Comparison of ENCODE assay signal across 13 cellular contexts in genomic region chr6:37442416-37443218, GRCh38. TPM values are rescaled to one million over a fixed set of nuclear protein-coding genes. Genes with fewer than 3 reads are reported as not detected.
DNase-seq lines count a peak whose midpoint lies in the region; ATAC-seq, FAIRE-seq and TF ChIP-seq lines count a peak whose summit lies in the region.
"Had no signal": no experiment of that assay in that cellular context is flagged by ENCODE, and none has a peak within 500 bp of the region (broad histone marks: within the 10 kb centered on the region; RNA-seq: fewer than 3 reads in every experiment).

No MANE protein-coding gene starts in this region.

- H3K36me3 Mint-ChIP-seq in T-helper 1 cell treated with Interleukin-12 subunit alpha and Interleukin-12 subunit beta and Interleukin-4 antibody, amounts not matched to agents 30 μg/mL and 1 μg/mL, for 36 hours (ENCODE audit: low read depth), result peaks cover 49% of the 10 kb centered on the region
- peaks cover 85% of the 10 kb centered on the region for H3K36me3 Mint-ChIP-seq in activated T-helper 17 cell treated with anti-CD3 and anti-CD28 coated beads, Interleukin-2, amount 50 U/mL, for 72 hours (ENCODE audit: low read depth)
- peaks cover 52% of the 10 kb centered on the region for H3K36me3 Mint-ChIP-seq in stimulated activated memory B cell treated with anti-CD40 and anti-IgM and Interleukin-4, amounts not matched to agents 10 μg/mL and 1 μg/mL and 100 μg/mL, for 72 hours

- peak overlapping the region; percentile 28 for H3K27ac ChIP-seq in keratinocyte (ENCODE audit: control insufficient read depth, insufficient read depth, low read length)
- H3K27ac ChIP-seq: 22Rv1 had no signal

- DNase-seq in T-helper 1 cell, result no peak
- no peak for DNase-seq in keratinocyte (ENCODE audit: low read depth, low spot score)
- DNase-seq in NCI-H510A treated with DMSO at 0.1 percent for 48 hours (lab: John Stamatoyannopoulos, UW), result no peak
- no peak for DNase-seq in NCI-H2196 (lab: John Stamatoyannopoulos, UW; ENCODE audit: unreplicated experiment)
- DNase-seq: midbrain, NCI-H1694 treated with DMSO at 0.1 percent for 48 hours, SIG-M5 had no signal

- no peak overlapping the region for H2AFZ ChIP-seq in keratinocyte (ENCODE audit: control insufficient read depth, low read length)

- peaks cover 4% of the 10 kb centered on the region for H3K4me1 ChIP-seq in keratinocyte (ENCODE audit: control insufficient read depth, extremely low read depth, insufficient read depth, low read length)

- H3K9me1 ChIP-seq in keratinocyte (ENCODE audit: control insufficient read depth, extremely low read depth, insufficient read depth, low read length), result no peaks in the 10 kb centered on the region

- no peak overlapping the region for H3K9ac ChIP-seq in keratinocyte (ENCODE audit: control insufficient read depth, extremely low read depth, insufficient read depth, low read length)

- H3K4me1 Mint-ChIP-seq in T-helper 1 cell treated with Interleukin-12 subunit alpha and Interleukin-12 subunit beta and Interleukin-4 antibody, amounts not matched to agents 30 μg/mL and 1 μg/mL, for 36 hours (ENCODE audit: low read depth), result peaks cover 26% of the 10 kb centered on the region
- H3K4me1 Mint-ChIP-seq in activated T-helper 17 cell treated with anti-CD3 and anti-CD28 coated beads, Interleukin-2, amount 50 U/mL, for 72 hours, result peaks cover 26% of the 10 kb centered on the region
- H3K4me1 Mint-ChIP-seq in stimulated activated memory B cell treated with anti-CD40 and anti-IgM and Interleukin-4, amounts not matched to agents 10 μg/mL and 1 μg/mL and 100 μg/mL, for 72 hours, result peaks cover 22% of the 10 kb centered on the region

- dilution Hi-C loops in keratinocyte (cut with MboI; ENCODE audit: extremely low pct_ligation_motif_present, low sequenced_read_pairs), result no loop called here

- TF ChIP-seq CTCF in keratinocyte (optimal IDR thresholded peaks at IDR 0.05 in 1 of 3, IDR thresholded peaks at IDR 0.05 in 1 of 3, conservative IDR thresholded peaks at IDR 0.05 in 1 of 3; ENCODE audit: extremely low read depth in 1 of 3, insufficient read depth in 2 of 3, low read length in 3 of 3), result no peak

- FAIRE-seq in keratinocyte (lab: Jason Lieb, UNC), result no peak

- H3K36me3 ChIP-seq in keratinocyte (ENCODE audit: control insufficient read depth in 2 of 2, extremely low read depth in 1 of 2, insufficient read depth in 2 of 2, low read length in 2 of 2), result peaks cover 7 to 9% of the 10 kb centered on the region in 2 experiments

- peak overlapping the region; percentile 35 for H3K4me2 ChIP-seq in keratinocyte (ENCODE audit: control insufficient read depth, extremely low read depth, insufficient read depth, low read depth, low read length)

- H3K9me3 ChIP-seq in keratinocyte (ENCODE audit: control insufficient read depth, low read depth, low read length), result no peaks in the 10 kb centered on the region

- H3K79me2 ChIP-seq in keratinocyte (ENCODE audit: control insufficient read depth, insufficient read depth, low read length), result peaks cover 2% of the 10 kb centered on the region

- peak overlapping the region; percentile 85 for H3K4me3 Mint-ChIP-seq in T-helper 1 cell treated with Interleukin-12 subunit alpha and Interleukin-12 subunit beta and Interleukin-4 antibody, amounts not matched to agents 30 μg/mL and 1 μg/mL, for 36 hours
- peak overlapping the region; percentile 81 for H3K4me3 Mint-ChIP-seq in activated T-helper 17 cell treated with anti-CD3 and anti-CD28 coated beads, Interleukin-2, amount 50 U/mL, for 72 hours
- H3K4me3 Mint-ChIP-seq in stimulated activated memory B cell treated with anti-CD40 and anti-IgM and Interleukin-4, amounts not matched to agents 10 μg/mL and 1 μg/mL and 100 μg/mL, for 72 hours, result peak overlapping the region; percentile 36

- peak; percentile 55 for ATAC-seq in activated T-helper 17 cell treated with anti-CD3 and anti-CD28 coated beads, Interleukin-2, amount 50 U/mL, for 72 hours (replicated peaks)
- ATAC-seq in stimulated activated memory B cell treated with anti-CD40 and anti-IgM and Interleukin-4, amounts not matched to agents 10 μg/mL and 1 μg/mL and 100 μg/mL, for 72 hours, result no peak
- ATAC-seq in GM18868 (IDR thresholded peaks at IDR 0.05; ENCODE audit: unreplicated experiment), result no peak
- ATAC-seq: esophagus mucosa had no signal

- peak overlapping the region; percentile 96 for H3K27ac Mint-ChIP-seq in T-helper 1 cell treated with Interleukin-12 subunit alpha and Interleukin-12 subunit beta and Interleukin-4 antibody, amounts not matched to agents 30 μg/mL and 1 μg/mL, for 36 hours
- peak overlapping the region; percentile 88 for H3K27ac Mint-ChIP-seq in activated T-helper 17 cell treated with anti-CD3 and anti-CD28 coated beads, Interleukin-2, amount 50 U/mL, for 72 hours
- peak overlapping the region; percentile 50 for H3K27ac Mint-ChIP-seq in stimulated activated memory B cell treated with anti-CD40 and anti-IgM and Interleukin-4, amounts not matched to agents 10 μg/mL and 1 μg/mL and 100 μg/mL, for 72 hours

- no peaks in the 10 kb centered on the region for H3K27me3 Mint-ChIP-seq in T-helper 1 cell treated with Interleukin-12 subunit alpha and Interleukin-12 subunit beta and Interleukin-4 antibody, amounts not matched to agents 30 μg/mL and 1 μg/mL, for 36 hours (ENCODE audit: low read depth)
- H3K27me3 Mint-ChIP-seq in activated T-helper 17 cell treated with anti-CD3 and anti-CD28 coated beads, Interleukin-2, amount 50 U/mL, for 72 hours, result no peaks in the 10 kb centered on the region
- no peaks in the 10 kb centered on the region for H3K27me3 Mint-ChIP-seq in stimulated activated memory B cell treated with anti-CD40 and anti-IgM and Interleukin-4, amounts not matched to agents 10 μg/mL and 1 μg/mL and 100 μg/mL, for 72 hours

- no peaks in the 10 kb centered on the region for H3K27me3 ChIP-seq in keratinocyte (ENCODE audit: control insufficient read depth, extremely low read depth, insufficient read depth, low read length)

- H3K4me3 ChIP-seq in keratinocyte (ENCODE audit: control insufficient read depth in 2 of 3, extremely low read depth in 1 of 3, insufficient read depth in 2 of 3, low read depth in 1 of 3, low read length in 3 of 3), result no peak overlapping the region

- no peaks in the 10 kb centered on the region for H3K9me3 Mint-ChIP-seq in T-helper 1 cell treated with Interleukin-12 subunit alpha and Interleukin-12 subunit beta and Interleukin-4 antibody, amounts not matched to agents 30 μg/mL and 1 μg/mL, for 36 hours
- no peaks in the 10 kb centered on the region for H3K9me3 Mint-ChIP-seq in activated T-helper 17 cell treated with anti-CD3 and anti-CD28 coated beads, Interleukin-2, amount 50 U/mL, for 72 hours
- H3K9me3 Mint-ChIP-seq in stimulated activated memory B cell treated with anti-CD40 and anti-IgM and Interleukin-4, amounts not matched to agents 10 μg/mL and 1 μg/mL and 100 μg/mL, for 72 hours, result no peaks in the 10 kb centered on the region

- H4K20me1 ChIP-seq in keratinocyte (ENCODE audit: control insufficient read depth, extremely low read depth, insufficient read depth, low read length), result no peaks in the 10 kb centered on the region

RNA-seq across cellular contexts. Expression of gene CMTR1, which starts 9.6 kb away (rescaled TPM):
- 10 to 100 TPM; 37.8 to 51.8 TPM for total RNA-seq in activated T-helper 17 cell treated with anti-CD3 and anti-CD28 coated beads, Interleukin-2, amount 50 U/mL, for 72 hours
- 23.8 to 27.8 TPM (median 24.6 TPM) in 3 replicates for polyA plus RNA-seq in keratinocyte
- polyA plus RNA-seq in keratinocyte (2011; ENCODE audit: low read depth), result 10.2 TPM
- 13.2 and 13.5 TPM in 2 replicates for polyA plus RNA-seq in keratinocyte (2011; cell fraction: cytosol; rRNA removed)
- polyA plus RNA-seq in keratinocyte (2011; cell fraction: nucleus; rRNA removed), result 65.7 and 66.0 TPM in 2 replicates
- 12.7 and 27.8 TPM in 2 replicates for polyA plus RNA-seq in keratinocyte (2012; ENCODE audit: low replicate concordance)
- 25.1 to 29.4 TPM (median 25.7 TPM) in 3 replicates for polyA minus RNA-seq in keratinocyte
- 12.5 TPM for polyA minus RNA-seq in keratinocyte (2011; cell fraction: cytosol; rRNA and poly(A)+ RNA removed)
- polyA minus RNA-seq in keratinocyte (2011; cell fraction: nucleus; rRNA and poly(A)+ RNA removed), result 28.8 and 46.5 TPM in 2 replicates

RNA-seq across cellular contexts. Expression of gene CCDC167, which starts 57.1 kb away (rescaled TPM):
- total RNA-seq in activated T-helper 17 cell treated with anti-CD3 and anti-CD28 coated beads, Interleukin-2, amount 50 U/mL, for 72 hours, result 10 to 100 TPM; 39.2 to 78.5 TPM
- polyA plus RNA-seq in keratinocyte, result 39.8 to 48.7 TPM (median 45.6 TPM) in 3 replicates
- 7.3 TPM for polyA plus RNA-seq in keratinocyte (2011; ENCODE audit: low read depth)
- 60.0 and 65.8 TPM in 2 replicates for polyA plus RNA-seq in keratinocyte (2011; cell fraction: cytosol; rRNA removed)
- polyA plus RNA-seq in keratinocyte (2011; cell fraction: nucleus; rRNA removed), result 20.6 TPM in 2 replicates
- polyA plus RNA-seq in keratinocyte (2012; ENCODE audit: low replicate concordance), result 32.4 and 39.4 TPM in 2 replicates
- polyA minus RNA-seq in keratinocyte, result 11.9 to 17.9 TPM (median 16.9 TPM) in 3 replicates
- polyA minus RNA-seq in keratinocyte (2011; cell fraction: cytosol; rRNA and poly(A)+ RNA removed), result 13.4 TPM
- polyA minus RNA-seq in keratinocyte (2011; cell fraction: nucleus; rRNA and poly(A)+ RNA removed), result 3.3 and 4.0 TPM in 2 replicates
